ENCODE assay signal across 24 cellular contexts in genomic region chr3:51932471-51933370, GRCh38. TPM values are rescaled to one million over a fixed set of nuclear protein-coding genes. Genes with fewer than 3 reads are reported as not detected.
DNase-seq lines count a peak whose midpoint lies in the region; ATAC-seq and TF ChIP-seq lines count a peak whose summit lies in the region.
"Had no signal": no experiment of that assay in that cellular context is flagged by ENCODE, and none has a peak within 500 bp of the region (broad histone marks: within the 10 kb centered on the region; RNA-seq: fewer than 3 reads in every experiment).

No MANE protein-coding gene starts in this region.

- H3K27ac ChIP-seq in spleen (no peak overlapping the region), lower lobe of right lung (no peak overlapping the region)
- H3K27ac ChIP-seq: 22Rv1, RWPE1 had no signal

- peaks cover 5% of the 10 kb centered on the region for H3K4me1 Mint-ChIP-seq in activated CD8-positive, alpha-beta memory T cell treated with anti-CD3 and anti-CD28 coated beads, Interleukin-2, amount 10 ng/mL, durations not matched to agents 7 days and 5 days
- H3K4me1 Mint-ChIP-seq in type B pancreatic cell (ENCODE audit: unreplicated experiment), result no peaks in the 10 kb centered on the region

- intact Hi-C loops in spleen (cut with DNase I; ENCODE audit: low total_unique reads) (no loop called here), lower lobe of right lung (cut with DNase I) (no loop called here)

- H3K4me3 ChIP-seq in spleen (no peak overlapping the region), lower lobe of right lung (no peak overlapping the region)

- H3K4me3 Mint-ChIP-seq in activated CD8-positive, alpha-beta memory T cell treated with anti-CD3 and anti-CD28 coated beads, Interleukin-2, amount 10 ng/mL, durations not matched to agents 7 days and 5 days, result no peak overlapping the region
- no peak overlapping the region for H3K4me3 Mint-ChIP-seq in type B pancreatic cell

- peaks cover 5 to 71% (median 56%) of the 10 kb centered on the region in 6 donors for H3K36me3 ChIP-seq in spleen
- peaks cover 54% of the 10 kb centered on the region for H3K36me3 ChIP-seq in lower lobe of right lung

- ATAC-seq in activated CD8-positive, alpha-beta memory T cell treated with anti-CD3 and anti-CD28 coated beads, Interleukin-2, amount 10 ng/mL, durations not matched to agents 7 days and 5 days, result no peak
- ATAC-seq in lower lobe of right lung (no peak), HG02623 (IDR thresholded peaks at IDR 0.05; ENCODE audit: unreplicated experiment) (no peak)
- ATAC-seq: Panc1 had no signal

- H3K9me3 ChIP-seq in spleen (no peaks in the 10 kb centered on the region), lower lobe of right lung (no peaks in the 10 kb centered on the region)
- H3K9me3 ChIP-seq: BE2C had no signal

- TF ChIP-seq POLR2A in spleen (IDR thresholded peaks at IDR 0.05), result no peak

- H3K36me3 Mint-ChIP-seq in activated CD8-positive, alpha-beta memory T cell treated with anti-CD3 and anti-CD28 coated beads, Interleukin-2, amount 10 ng/mL, durations not matched to agents 7 days and 5 days, result peaks cover 25% of the 10 kb centered on the region
- peaks cover 4% of the 10 kb centered on the region for H3K36me3 Mint-ChIP-seq in type B pancreatic cell

- 89 to 93% (median 91%) methylated on average over 13 to 15 of the region's 15 CpGs for WGBS in spleen, 5 donors

- CTCF ChIA-PET in activated CD8-positive, alpha-beta memory T cell treated with anti-CD3 and anti-CD28 coated beads, Interleukin-2, amount 10 ng/mL, durations not matched to agents 7 days and 5 days (lab: Charles Lee), result no interaction called here

- peak; percentile 54 for DNase-seq in activated CD8-positive, alpha-beta memory T cell treated with anti-CD3 and anti-CD28 coated beads for 24 hours
- DNase-seq in activated CD8-positive, alpha-beta memory T cell treated with anti-CD3 and anti-CD28 coated beads, Interleukin-2, amount 10 ng/mL, durations not matched to agents 7 days and 5 days, result no peak
- peak; percentile 79 for DNase-seq in mesenteric fat pad (ENCODE audit: low spot score)
- DNase-seq in spleen, result peak; percentile 41
- peak; percentile 56 for DNase-seq in type B pancreatic cell (ENCODE audit: extremely low spot score, unreplicated experiment)
- no peak for DNase-seq in lower lobe of right lung
- no peak for DNase-seq in COLO829 (ENCODE audit: low spot score)
- DNase-seq: BE2C, NCI-H1048, NCI-H1417, NCI-H1694 treated with DMSO at 0.1 percent for 48 hours, NCI-H2081, NCI-H2227 treated with DMSO at 0.1 percent for 48 hours, NCI-H526 treated with DMSO at 0.1 percent for 48 hours, SHP77 had no signal

- TF ChIP-seq CTCF in spleen (IDR thresholded peaks at IDR 0.05 in 8 of 11, conservative IDR thresholded peaks at IDR 0.05 in 3 of 11) (no peak), type B pancreatic cell (conservative IDR thresholded peaks at IDR 0.05) (no peak), lower lobe of right lung (IDR thresholded peaks at IDR 0.05) (no peak)

- no peaks in the 10 kb centered on the region for H3K27me3 Mint-ChIP-seq in activated CD8-positive, alpha-beta memory T cell treated with anti-CD3 and anti-CD28 coated beads, Interleukin-2, amount 10 ng/mL, durations not matched to agents 7 days and 5 days
- no peaks in the 10 kb centered on the region for H3K27me3 Mint-ChIP-seq in type B pancreatic cell

- no peaks in the 10 kb centered on the region for H3K9me3 Mint-ChIP-seq in activated CD8-positive, alpha-beta memory T cell treated with anti-CD3 and anti-CD28 coated beads, Interleukin-2, amount 10 ng/mL, durations not matched to agents 7 days and 5 days (ENCODE audit: low read depth)
- H3K9me3 Mint-ChIP-seq in type B pancreatic cell, result no peaks in the 10 kb centered on the region

- H3K27me3 ChIP-seq in spleen (replicated peaks in 1 of 7), result no peaks in the 10 kb centered on the region
- no peaks in the 10 kb centered on the region for H3K27me3 ChIP-seq in lower lobe of right lung (ENCODE audit: low read depth)
- H3K27me3 ChIP-seq: BE2C had no signal

- no peak overlapping the region for H3K27ac Mint-ChIP-seq in activated CD8-positive, alpha-beta memory T cell treated with anti-CD3 and anti-CD28 coated beads, Interleukin-2, amount 10 ng/mL, durations not matched to agents 7 days and 5 days
- H3K27ac Mint-ChIP-seq in type B pancreatic cell, result no peak overlapping the region

- H3K4me1 ChIP-seq in spleen (no peaks in the 10 kb centered on the region), lower lobe of right lung (no peaks in the 10 kb centered on the region)
- H3K4me1 ChIP-seq: BE2C had no signal

RNA-seq across cellular contexts. Expression of gene RRP9, which starts 9.0 kb away (rescaled TPM):
- total RNA-seq in activated CD8-positive, alpha-beta memory T cell treated with anti-CD3 and anti-CD28 coated beads, Interleukin-2, amount 10 ng/mL, durations not matched to agents 7 days and 5 days, result 10 to 100 TPM; 25.4 to 38.0 TPM
- total RNA-seq in mesenteric fat pad (29.0 TPM), spleen (10 to 100 TPM in 6 of 7 donors, 1 to 10 TPM in 1; 9.5 to 20.6 (median 12.5) TPM), type B pancreatic cell (ENCODE audit: low replicate concordance) (22.7 and 30.0 TPM in 2 replicates), lower lobe of right lung (16.2 TPM)
- 10 to 100 TPM; 18.5 to 26.6 (median 21.2) TPM for polyA plus RNA-seq in spleen

RNA-seq across cellular contexts. Expression of gene PARP3, which starts 9.4 kb away (rescaled TPM):
- 10 to 100 TPM; 15.8 to 19.0 TPM for total RNA-seq in activated CD8-positive, alpha-beta memory T cell treated with anti-CD3 and anti-CD28 coated beads, Interleukin-2, amount 10 ng/mL, durations not matched to agents 7 days and 5 days
- total RNA-seq in mesenteric fat pad (19.7 TPM), spleen (10 to 100 TPM; 23.1 to 34.2 (median 28.2) TPM), type B pancreatic cell (ENCODE audit: low replicate concordance) (4.2 and 6.6 TPM in 2 replicates), lower lobe of right lung (24.6 TPM)
- 10 to 100 TPM in 2 of 3 donors, 1 to 10 TPM in 1; 8.2 to 18.9 (median 16.5) TPM for polyA plus RNA-seq in spleen

RNA-seq across cellular contexts. Expression of gene GPR62, which starts 22.5 kb away (rescaled TPM):
- not detected for total RNA-seq in activated CD8-positive, alpha-beta memory T cell treated with anti-CD3 and anti-CD28 coated beads, Interleukin-2, amount 10 ng/mL, durations not matched to agents 7 days and 5 days
- not detected for total RNA-seq in mesenteric fat pad
- total RNA-seq in spleen, result under 1 TPM in 1 of 7 donors, not detected in 6; 0.39 TPM
- under 1 TPM; 0.04 to 0.06 (median 0.05) TPM for polyA plus RNA-seq in spleen
- total RNA-seq in type B pancreatic cell (ENCODE audit: low replicate concordance), result 0.17 TPM in 1 of 2 replicates, not detected in the other
- total RNA-seq in lower lobe of right lung, result not detected
- total RNA-seq: H4, HT-29, NCI-H460, OCI-LY7, SK-MEL-5 had no signal

RNA-seq across cellular contexts. Expression of gene IQCF1, which starts 29.6 kb away (rescaled TPM):
- total RNA-seq in activated CD8-positive, alpha-beta memory T cell treated with anti-CD3 and anti-CD28 coated beads, Interleukin-2, amount 10 ng/mL, durations not matched to agents 7 days and 5 days, result not detected
- total RNA-seq in mesenteric fat pad (not detected), spleen (not detected), type B pancreatic cell (ENCODE audit: low replicate concordance) (not detected in 2 replicates), lower lobe of right lung (not detected)
- not detected for polyA plus RNA-seq in spleen
- total RNA-seq: H4, HT-29, NCI-H460, OCI-LY7, SK-MEL-5 had no signal

RNA-seq across cellular contexts. Expression of gene PCBP4, which starts 34.5 kb away (rescaled TPM):
- total RNA-seq in activated CD8-positive, alpha-beta memory T cell treated with anti-CD3 and anti-CD28 coated beads, Interleukin-2, amount 10 ng/mL, durations not matched to agents 7 days and 5 days, result 10 to 100 TPM; 11.4 to 21.1 TPM
- total RNA-seq in mesenteric fat pad, result 27.4 TPM
- total RNA-seq in spleen, result 10 to 100 TPM; 17.1 to 24.6 (median 20.7) TPM
- 10 to 100 TPM; 12.8 to 41.7 (median 23.2) TPM for polyA plus RNA-seq in spleen
- total RNA-seq in type B pancreatic cell (ENCODE audit: low replicate concordance), result 74.8 and 91.9 TPM in 2 replicates
- 24.6 TPM for total RNA-seq in lower lobe of right lung

Comparison
In these comparisons a context has a peak if more than half of its experiments do, and no peak if none do; other contexts are left out.
1. DNase-seq: peak in activated CD8-positive, alpha-beta memory T cell treated with anti-CD3 and anti-CD28 coated beads for 24 hours (single experiment), mesenteric fat pad (single experiment), spleen (single experiment) and type B pancreatic cell (single experiment); none in activated CD8-positive, alpha-beta memory T cell treated with anti-CD3 and anti-CD28 coated beads, Interleukin-2, amount 10 ng/mL, durations not matched to agents 7 days and 5 days (single experiment), lower lobe of right lung (single experiment) and COLO829 (single experiment).